ENCODE assay signal across 25 cellular contexts in the genomic region with DNA sequence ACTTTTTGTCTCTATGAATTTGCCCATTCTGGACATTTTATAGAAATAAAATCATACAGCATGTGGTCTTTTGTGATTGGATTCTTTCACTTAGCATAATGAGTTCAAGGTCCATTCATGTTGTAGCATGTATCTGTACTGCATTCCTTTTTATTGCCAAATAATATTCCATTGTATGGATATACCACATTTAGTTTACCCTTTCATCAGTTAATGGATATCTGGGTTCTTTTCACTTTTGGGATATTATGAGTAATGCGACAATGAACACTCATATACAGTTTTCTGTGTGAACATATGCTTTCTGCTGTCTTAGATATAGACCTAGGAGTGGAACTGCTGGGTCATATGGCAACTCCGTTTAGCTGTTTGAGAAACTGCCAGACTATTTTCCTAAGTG. TPM values are rescaled to one million over a fixed set of nuclear protein-coding genes. Genes with fewer than 3 reads are reported as not detected.
A peak's percentile ranks its signal among the peaks of the same experiment; 100 is the strongest.
DNase-seq lines count a peak whose midpoint lies in the region; ATAC-seq and TF ChIP-seq lines count a peak whose summit lies in the region.
"Had no signal": no experiment of that assay in that cellular context is flagged by ENCODE, and none has a peak within 500 bp of the region (broad histone marks: within the 10 kb centered on the region; RNA-seq: fewer than 3 reads in every experiment).

No MANE protein-coding gene starts in this region.

- H3K27me3 ChIP-seq in Karpas-422 (ENCODE audit: low read length), result no peaks in the 10 kb centered on the region
- H3K27me3 ChIP-seq: tibial nerve had no signal

- peak overlapping the region; percentile 83 for H3K27ac ChIP-seq in Karpas-422 (ENCODE audit: low read length)
- H3K27ac ChIP-seq: left ventricle myocardium inferior, tibial nerve, VCaP had no signal

- POLR2A ChIA-PET in GM10248 (lab: Yijun Ruan, JAX), result no interaction called here

- TF ChIP-seq CTCF in GM10248 (IDR thresholded peaks at IDR 0.05; ENCODE audit: control extremely low read depth, extremely low read depth, low read depth, missing control alignments), result no peak

- no peaks in the 10 kb centered on the region for H3K36me3 Mint-ChIP-seq in activated naive CD4-positive, alpha-beta T cell treated with anti-CD3 and anti-CD28 coated beads for 36 hours (ENCODE audit: low read depth)
- no peaks in the 10 kb centered on the region for H3K36me3 Mint-ChIP-seq in activated naive CD8-positive, alpha-beta T cell treated with anti-CD3 and anti-CD28 coated beads, Interleukin-2, amount 50 U/mL, for 24 hours (ENCODE audit: low read depth)
- H3K36me3 Mint-ChIP-seq in stimulated activated memory B cell treated with anti-CD40 and anti-IgM and Interleukin-4, amounts not matched to agents 10 μg/mL and 1 μg/mL and 100 μg/mL, for 72 hours, result no peaks in the 10 kb centered on the region

- peaks cover 19% of the 10 kb centered on the region for H3K27me3 Mint-ChIP-seq in activated naive CD4-positive, alpha-beta T cell treated with anti-CD3 and anti-CD28 coated beads for 36 hours (ENCODE audit: low read depth)
- H3K27me3 Mint-ChIP-seq in activated naive CD8-positive, alpha-beta T cell treated with anti-CD3 and anti-CD28 coated beads, Interleukin-2, amount 50 U/mL, for 24 hours, result peaks cover 12% of the 10 kb centered on the region
- no peaks in the 10 kb centered on the region for H3K27me3 Mint-ChIP-seq in stimulated activated memory B cell treated with anti-CD40 and anti-IgM and Interleukin-4, amounts not matched to agents 10 μg/mL and 1 μg/mL and 100 μg/mL, for 72 hours

- H3K9me3 Mint-ChIP-seq in activated naive CD4-positive, alpha-beta T cell treated with anti-CD3 and anti-CD28 coated beads for 36 hours, result peaks cover 3% of the 10 kb centered on the region
- peaks cover 4% of the 10 kb centered on the region for H3K9me3 Mint-ChIP-seq in activated naive CD8-positive, alpha-beta T cell treated with anti-CD3 and anti-CD28 coated beads, Interleukin-2, amount 50 U/mL, for 24 hours
- H3K9me3 Mint-ChIP-seq in stimulated activated memory B cell treated with anti-CD40 and anti-IgM and Interleukin-4, amounts not matched to agents 10 μg/mL and 1 μg/mL and 100 μg/mL, for 72 hours, result peaks cover 3% of the 10 kb centered on the region
- H3K9me3 Mint-ChIP-seq: activated CD4-positive, alpha-beta T cell treated with anti-CD3 and anti-CD28 coated beads, Interleukin-2, amount 10 ng/mL, durations not matched to agents 7 days and 5 days had no signal

- no peak for DNase-seq in activated naive CD4-positive, alpha-beta T cell treated with anti-CD3 and anti-CD28 coated beads for 36 hours
- no peak for DNase-seq in activated naive CD4-positive, alpha-beta T cell (lab: John Stamatoyannopoulos, UW)
- DNase-seq in Karpas-422 (no peak), GM10248 (ENCODE audit: extremely low spot score) (no peak)
- DNase-seq in activated naive CD8-positive, alpha-beta T cell treated with anti-CD3 and anti-CD28 coated beads, Interleukin-2, amount 50 U/mL, for 24 hours, result no peak
- DNase-seq: activated CD8-positive, alpha-beta memory T cell treated with anti-CD3 and anti-CD28 coated beads, Interleukin-2, amount 50 U/mL, for 4 hours; activated effector memory CD4-positive, alpha-beta T cell treated with anti-CD3 and anti-CD28 coated beads, Interleukin-2, amount 50 U/mL, for 16 hours; central memory CD4-positive, alpha-beta T cell; cortex of kidney; DMS 273 treated with DMSO at 0.1 percent for 48 hours; effector memory CD4-positive, alpha-beta T cell; left ventricle myocardium inferior; NCI-H1048; NCI-H2107; NCI-H345; NCI-H69; right cardiac atrium; Right ventricle myocardium superior; T-helper 9 cell had no signal

- no peak overlapping the region for H3K4me3 Mint-ChIP-seq in activated naive CD4-positive, alpha-beta T cell treated with anti-CD3 and anti-CD28 coated beads for 36 hours
- H3K4me3 Mint-ChIP-seq in activated naive CD8-positive, alpha-beta T cell treated with anti-CD3 and anti-CD28 coated beads, Interleukin-2, amount 50 U/mL, for 24 hours, result no peak overlapping the region
- H3K4me3 Mint-ChIP-seq in stimulated activated memory B cell treated with anti-CD40 and anti-IgM and Interleukin-4, amounts not matched to agents 10 μg/mL and 1 μg/mL and 100 μg/mL, for 72 hours, result no peak overlapping the region
- H3K4me3 Mint-ChIP-seq: activated CD4-positive, alpha-beta T cell treated with anti-CD3 and anti-CD28 coated beads, Interleukin-2, amount 10 ng/mL, durations not matched to agents 7 days and 5 days had no signal

- H3K79me2 ChIP-seq in Karpas-422 (ENCODE audit: low read length), result no peaks in the 10 kb centered on the region

- peaks cover 29% of the 10 kb centered on the region for H3K4me1 Mint-ChIP-seq in activated naive CD4-positive, alpha-beta T cell treated with anti-CD3 and anti-CD28 coated beads for 36 hours (ENCODE audit: low read depth)
- H3K4me1 Mint-ChIP-seq in activated naive CD8-positive, alpha-beta T cell treated with anti-CD3 and anti-CD28 coated beads, Interleukin-2, amount 50 U/mL, for 24 hours, result peaks cover 28% of the 10 kb centered on the region
- peaks cover 39% of the 10 kb centered on the region for H3K4me1 Mint-ChIP-seq in stimulated activated memory B cell treated with anti-CD40 and anti-IgM and Interleukin-4, amounts not matched to agents 10 μg/mL and 1 μg/mL and 100 μg/mL, for 72 hours

- H3K9ac ChIP-seq in Karpas-422 (ENCODE audit: low read length), result no peak overlapping the region

- H3K9me3 ChIP-seq in Karpas-422 (ENCODE audit: low read length), result peaks cover 8% of the 10 kb centered on the region

- intact Hi-C loops in activated naive CD4-positive, alpha-beta T cell treated with anti-CD3 and anti-CD28 coated beads for 36 hours (cut with micrococcal nuclease), result loop anchor here (1.0 to 5.0 kb wide), 9 partner anchors 11 to 652 kb away; a partner anchor contains a TSS

- peak overlapping the region; percentile 55 for H3K27ac Mint-ChIP-seq in activated naive CD4-positive, alpha-beta T cell treated with anti-CD3 and anti-CD28 coated beads for 36 hours
- peak overlapping the region; percentile 17 for H3K27ac Mint-ChIP-seq in activated naive CD8-positive, alpha-beta T cell treated with anti-CD3 and anti-CD28 coated beads, Interleukin-2, amount 50 U/mL, for 24 hours
- peak overlapping the region; percentile 78 for H3K27ac Mint-ChIP-seq in stimulated activated memory B cell treated with anti-CD40 and anti-IgM and Interleukin-4, amounts not matched to agents 10 μg/mL and 1 μg/mL and 100 μg/mL, for 72 hours
- H3K27ac Mint-ChIP-seq: activated CD4-positive, alpha-beta T cell treated with anti-CD3 and anti-CD28 coated beads, Interleukin-2, amount 10 ng/mL, durations not matched to agents 7 days and 5 days had no signal

- H3K4me3 ChIP-seq in Karpas-422 (ENCODE audit: low read length), result peak overlapping the region; percentile 32; the same call in 1 of the 2 replicates
- H3K4me3 ChIP-seq: left ventricle myocardium inferior, tibial nerve had no signal

- no peak overlapping the region for H2AFZ ChIP-seq in Karpas-422 (ENCODE audit: low read length)

- no peak overlapping the region for H3K4me2 ChIP-seq in Karpas-422 (ENCODE audit: low read depth, low read length, poor library complexity, severe bottlenecking)

- no peaks in the 10 kb centered on the region for H3K9me2 ChIP-seq in Karpas-422 (replicated peaks; ENCODE audit: insufficient read depth, low read length)

- no peak for ATAC-seq in activated naive CD8-positive, alpha-beta T cell treated with anti-CD3 and anti-CD28 coated beads, Interleukin-2, amount 50 U/mL, for 24 hours
- no peak for ATAC-seq in stimulated activated memory B cell treated with anti-CD40 and anti-IgM and Interleukin-4, amounts not matched to agents 10 μg/mL and 1 μg/mL and 100 μg/mL, for 72 hours
- ATAC-seq in HG03565 (IDR thresholded peaks at IDR 0.05; ENCODE audit: unreplicated experiment), result no peak
- ATAC-seq: HCT116 had no signal

- no peaks in the 10 kb centered on the region for H3K36me3 ChIP-seq in Karpas-422 (ENCODE audit: insufficient read depth, low read length)
- H3K36me3 ChIP-seq: left ventricle myocardium inferior, tibial nerve had no signal

- CTCF ChIA-PET in activated naive CD4-positive, alpha-beta T cell treated with anti-CD3 and anti-CD28 coated beads for 36 hours (lab: Charles Lee), result interaction anchor here (1.2 kb wide), 1 partner anchor 15 kb away, joined by 7 read pairs; no protein-coding TSS in a partner anchor
- CTCF ChIA-PET in GM10248 (lab: Yijun Ruan, JAX), result no interaction called here

- H4K20me1 ChIP-seq in Karpas-422 (ENCODE audit: insufficient read depth, low read depth, low read length), result no peaks in the 10 kb centered on the region

- H3K4me1 ChIP-seq in Karpas-422 (ENCODE audit: low read length), result peaks cover 32% of the 10 kb centered on the region
- H3K4me1 ChIP-seq: left ventricle myocardium inferior, tibial nerve had no signal

RNA-seq across cellular contexts. Expression of a gene that starts 41.3 kb away (rescaled TPM):
- total RNA-seq in activated naive CD4-positive, alpha-beta T cell treated with anti-CD3 and anti-CD28 coated beads for 36 hours, result 10 to 100 TPM; 27.7 to 28.8 TPM
- 6.0 and 11.8 TPM in 2 replicates for total RNA-seq in Karpas-422 (2014; rRNA removed; shearing (Covaris generic); ENCODE audit: low replicate concordance)

Comparison
In these comparisons a context has a peak if more than half of its experiments do, and no peak if none do; other contexts are left out.
1. H3K27ac Mint-ChIP-seq: peak in every context shown above with its lines; median percentile 78 in stimulated activated memory B cell treated with anti-CD40 and anti-IgM and Interleukin-4, amounts not matched to agents 10 μg/mL and 1 μg/mL and 100 μg/mL, for 72 hours; 55 in activated naive CD4-positive, alpha-beta T cell treated with anti-CD3 and anti-CD28 coated beads for 36 hours; 17 in activated naive CD8-positive, alpha-beta T cell treated with anti-CD3 and anti-CD28 coated beads, Interleukin-2, amount 50 U/mL, for 24 hours.